ENCODE assay signal across 3 cellular contexts in genomic region chr7:72982093-72982492, GRCh38. TPM values are rescaled to one million over a fixed set of nuclear protein-coding genes. Genes with fewer than 3 reads are reported as not detected.
"Had no signal": no experiment of that assay in that cellular context is flagged by ENCODE, and none has a peak within 500 bp of the region (broad histone marks: within the 10 kb centered on the region; RNA-seq: fewer than 3 reads in every experiment).

No MANE protein-coding gene starts in this region.

RNA-seq across cellular contexts. Expression of gene TRIM74, which starts 12.8 kb away (rescaled TPM):
- total RNA-seq: LHCN-M2, M059J had no signal

RNA-seq across cellular contexts. Expression of gene SPDYE8, which starts 47.5 kb away (rescaled TPM):
- total RNA-seq: LHCN-M2, M059J, MCF 10A had no signal
